19 cellular contexts compared by ENCODE assay signal in genomic region chr1:170156594-170156993, GRCh38. TPM values are rescaled to one million over a fixed set of nuclear protein-coding genes. Genes with fewer than 3 reads are reported as not detected.
DNase-seq lines count a peak whose midpoint lies in the region; ATAC-seq and TF ChIP-seq lines count a peak whose summit lies in the region.
"Had no signal": no experiment of that assay in that cellular context is flagged by ENCODE, and none has a peak within 500 bp of the region (broad histone marks: within the 10 kb centered on the region; RNA-seq: fewer than 3 reads in every experiment).

No MANE protein-coding gene starts in this region.

- no peak for TF ChIP-seq CTCF in type B pancreatic cell (conservative IDR thresholded peaks at IDR 0.05)

- H3K9me3 ChIP-seq in neuronal stem cell (replicated peaks in 1 of 2; ENCODE audit: control insufficient read depth in 2 of 2, insufficient read depth in 1 of 2, low read depth in 1 of 2, low read length in 2 of 2) = no peaks in the 10 kb centered on the region
- H3K9me3 ChIP-seq: Caco-2 had no signal

- no peak overlapping the region for H3K4me3 Mint-ChIP-seq in type B pancreatic cell
- H3K4me3 Mint-ChIP-seq: CD14-positive monocyte; CD8-positive, alpha-beta T cell had no signal

- no peak overlapping the region for H3K23ac ChIP-seq in neuronal stem cell (ENCODE audit: low read depth, low read length, poor library complexity)

- H3K36me3 Mint-ChIP-seq in type B pancreatic cell = no peaks in the 10 kb centered on the region
- H3K36me3 Mint-ChIP-seq: CD14-positive monocyte; CD8-positive, alpha-beta T cell had no signal

- no peak overlapping the region for H4K8ac ChIP-seq in neuronal stem cell (ENCODE audit: low read depth, low read length)

- H3K4me1 ChIP-seq in neuronal stem cell (ENCODE audit: control insufficient read depth in 2 of 2, insufficient read depth in 1 of 2, low read depth in 1 of 2, low read length in 2 of 2) = no peaks in the 10 kb centered on the region
- H3K4me1 ChIP-seq: Caco-2 had no signal

- H3K14ac ChIP-seq in neuronal stem cell (ENCODE audit: low read length) = no peak overlapping the region

- no peak overlapping the region for H2AFZ ChIP-seq in neuronal stem cell (ENCODE audit: low read length)

- H3K4me2 ChIP-seq in neuronal stem cell (ENCODE audit: insufficient read depth, low read length, poor library complexity, severe bottlenecking) = no peak overlapping the region

- no peak overlapping the region for H2BK120ac ChIP-seq in neuronal stem cell (ENCODE audit: low read depth, low read length)

- no peak overlapping the region for H3K27ac ChIP-seq in neuronal stem cell (replicated peaks; ENCODE audit: low read length)
- H3K27ac ChIP-seq: 22Rv1, HL-60 had no signal

- H3K9ac ChIP-seq in neuronal stem cell (ENCODE audit: low read depth, low read length, poor library complexity) = no peak overlapping the region

- H3K36me3 ChIP-seq in neuronal stem cell (replicated peaks in 1 of 2; ENCODE audit: control insufficient read depth in 2 of 2, insufficient read depth in 2 of 2, low read length in 2 of 2) = no peaks in the 10 kb centered on the region
- H3K36me3 ChIP-seq: HAP-1 had no signal

- WGBS in neuronal stem cell (ENCODE audit: extremely low coverage in 2 of 2, insufficient read length in 2 of 2, insufficient replicate concordance in 1 of 2), 2 donors = no CpG with 5 or more reads among the region's 2 CpGs

- no peaks in the 10 kb centered on the region for H3K79me1 ChIP-seq in neuronal stem cell (ENCODE audit: low read depth, low read length)

- no peaks in the 10 kb centered on the region for H3K27me3 Mint-ChIP-seq in type B pancreatic cell

- no peak overlapping the region for H2AK5ac ChIP-seq in neuronal stem cell (ENCODE audit: low read depth, low read length)

- no peaks in the 10 kb centered on the region for H3K4me1 Mint-ChIP-seq in type B pancreatic cell (ENCODE audit: unreplicated experiment)
- H3K4me1 Mint-ChIP-seq: CD14-positive monocyte had no signal

- H3K4me3 ChIP-seq in neuronal stem cell (ENCODE audit: low read length in 2 of 2) = no peak overlapping the region
- H3K4me3 ChIP-seq: HAP-1 had no signal

- peak overlapping the region; percentile 1 for H2BK12ac ChIP-seq in neuronal stem cell (ENCODE audit: low read length)

- ATAC-seq in GM19455 (IDR thresholded peaks at IDR 0.05; ENCODE audit: unreplicated experiment) = no peak
- ATAC-seq: CD8-positive, alpha-beta T cell had no signal

- H2BK15ac ChIP-seq in neuronal stem cell (ENCODE audit: low read length) = no peak overlapping the region

- no peak overlapping the region for H3K27ac Mint-ChIP-seq in type B pancreatic cell
- H3K27ac Mint-ChIP-seq: CD14-positive monocyte; CD8-positive, alpha-beta T cell had no signal

- H3K27me3 ChIP-seq in neuronal stem cell (ENCODE audit: control insufficient read depth in 3 of 3, insufficient read depth in 3 of 3, low read depth in 1 of 3, low read length in 3 of 3) = no peaks in the 10 kb centered on the region

- H3K4ac ChIP-seq in neuronal stem cell (ENCODE audit: low read length) = no peak overlapping the region

- peak; percentile 25 to 40 for DNase-seq in NCI-H2081 (lab: John Stamatoyannopoulos, UW)
- no peak for DNase-seq in NCI-H2081 treated with DMSO at 0.1 percent for 48 hours (lab: John Stamatoyannopoulos, UW)
- DNase-seq in NCI-H2107 treated with DMSO at 0.1 percent for 48 hours (lab: John Stamatoyannopoulos, UW; ENCODE audit: unreplicated experiment) = peak; percentile 99
- DNase-seq in NCI-H748 treated with DMSO at 0.1 percent for 48 hours (lab: John Stamatoyannopoulos, UW) = peak; percentile 4
- DNase-seq in neuronal stem cell (ENCODE audit: low spot score) = no peak
- DNase-seq in NCI-H1105 (lab: John Stamatoyannopoulos, UW) = no peak
- no peak for DNase-seq in type B pancreatic cell (ENCODE audit: extremely low spot score, unreplicated experiment)
- DNase-seq: Caco-2; CD8-positive, alpha-beta T cell; DND-41; GDM1 had no signal

- no peak overlapping the region for H2BK5ac ChIP-seq in neuronal stem cell (ENCODE audit: low read length)

- peaks cover 13% of the 10 kb centered on the region for H3K9me3 Mint-ChIP-seq in type B pancreatic cell

- no peak overlapping the region for H4K91ac ChIP-seq in neuronal stem cell (ENCODE audit: low read depth, low read length, poor library complexity)

- no peak overlapping the region for H3K18ac ChIP-seq in neuronal stem cell (ENCODE audit: low read length)

RNA-seq across cellular contexts. Expression of gene NTMT2, which starts 10.8 kb away (rescaled TPM):
- polyA plus RNA-seq in neuronal stem cell (2013, experiment 1 of 2) = 0.15 TPM
- 0.06 TPM for polyA plus RNA-seq in neuronal stem cell (2013, experiment 2 of 2)
- total RNA-seq in type B pancreatic cell (ENCODE audit: low replicate concordance) = not detected in 2 replicates
- total RNA-seq: A673; Caco-2; CD8-positive, alpha-beta T cell; H1 had no signal
- polyA plus RNA-seq: BJ, CD14-positive monocyte had no signal

Comparison
In these comparisons a context has a peak if more than half of its experiments do, and no peak if none do; other contexts are left out.
1. DNase-seq: peak in NCI-H2081 (2 of 2), NCI-H2107 treated with DMSO at 0.1 percent for 48 hours (single experiment) and NCI-H748 treated with DMSO at 0.1 percent for 48 hours (single experiment); none in NCI-H2081 treated with DMSO at 0.1 percent for 48 hours (single experiment), neuronal stem cell (single experiment), NCI-H1105 (single experiment) and type B pancreatic cell (single experiment).